30 cellular contexts compared by ENCODE assay signal in the genomic region with DNA sequence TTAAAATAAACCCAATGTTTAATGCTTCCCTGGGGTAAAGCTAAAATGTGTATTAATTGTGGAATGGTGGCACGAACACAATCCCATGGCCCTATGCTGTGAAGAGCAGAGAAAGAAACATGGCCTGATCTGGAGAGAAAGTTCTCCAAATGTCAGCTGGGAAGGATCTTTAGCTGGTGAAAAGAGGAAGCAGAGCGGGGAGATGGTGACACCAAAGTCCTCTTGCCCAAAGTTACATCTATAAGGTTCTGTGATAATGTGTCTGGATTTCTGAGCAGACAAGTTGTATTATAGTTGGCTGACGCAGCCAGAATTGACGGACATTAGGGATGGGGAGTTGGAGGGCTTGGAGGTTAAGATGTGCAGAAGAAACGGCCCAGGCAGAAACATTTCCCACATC.
"Had no signal": no experiment of that assay in that cellular context is flagged by ENCODE, and none has a peak within 500 bp of the region (broad histone marks: within the 10 kb centered on the region; RNA-seq: fewer than 3 reads in every experiment).

No MANE protein-coding gene starts in this region.

- H3K79me2 ChIP-seq: hepatocyte had no signal

- H3K4me3 Mint-ChIP-seq: activated naive CD8-positive, alpha-beta T cell; natural killer cell treated with Interleukin-12 subunit alpha and Interleukin-12 subunit beta and Interleukin-15 and Interleukin-18, amount 100 ng/mL, for 72 hours; stimulated activated naive B cell treated with anti-CD40 and anti-IgM and Interleukin-4, amounts not matched to agents 10 μg/mL and 1 μg/mL and 100 μg/mL, for 72 hours had no signal

- H2AFZ ChIP-seq: hepatocyte had no signal

- H3K27me3 Mint-ChIP-seq: activated naive CD8-positive, alpha-beta T cell; natural killer cell treated with Interleukin-12 subunit alpha and Interleukin-12 subunit beta and Interleukin-15 and Interleukin-18, amount 100 ng/mL, for 72 hours; stimulated activated naive B cell treated with anti-CD40 and anti-IgM and Interleukin-4, amounts not matched to agents 10 μg/mL and 1 μg/mL and 100 μg/mL, for 72 hours had no signal

- H3K36me3 ChIP-seq: cardiac muscle cell, colonic mucosa, gastroesophageal sphincter, stomach, thyroid gland, upper lobe of left lung, WERI-Rb-1 had no signal

- H3K4me1 ChIP-seq: body of pancreas, colonic mucosa, thyroid gland, upper lobe of left lung had no signal

- H3K9me3 ChIP-seq: body of pancreas, colonic mucosa, gastroesophageal sphincter, mucosa of descending colon, stomach, thyroid gland, upper lobe of left lung had no signal

- ATAC-seq: activated CD4-positive, CD25-positive, alpha-beta regulatory T cell treated with anti-CD3 and anti-CD28 coated beads, Interleukin-2, amount 50 U/mL, for 24 hours; body of pancreas; gastroesophageal sphincter; left ventricle myocardium superior; mucosa of descending colon; natural killer cell treated with Interleukin-12 subunit alpha and Interleukin-12 subunit beta and Interleukin-15 and Interleukin-18, amount 100 ng/mL, for 72 hours; right cardiac atrium; stimulated activated naive B cell treated with anti-CD40 and anti-IgM and Interleukin-4, amounts not matched to agents 10 μg/mL and 1 μg/mL and 100 μg/mL, for 72 hours had no signal

- H3K27me3 ChIP-seq: body of pancreas, cardiac muscle cell, colonic mucosa, gastroesophageal sphincter, hepatocyte, stomach, thyroid gland, upper lobe of left lung had no signal

- H3K9me3 Mint-ChIP-seq: natural killer cell treated with Interleukin-12 subunit alpha and Interleukin-12 subunit beta and Interleukin-15 and Interleukin-18, amount 100 ng/mL, for 72 hours; stimulated activated naive B cell treated with anti-CD40 and anti-IgM and Interleukin-4, amounts not matched to agents 10 μg/mL and 1 μg/mL and 100 μg/mL, for 72 hours had no signal

- H3K4me2 ChIP-seq: hepatocyte had no signal

- H3K36me3 Mint-ChIP-seq: activated naive CD8-positive, alpha-beta T cell; natural killer cell treated with Interleukin-12 subunit alpha and Interleukin-12 subunit beta and Interleukin-15 and Interleukin-18, amount 100 ng/mL, for 72 hours; stimulated activated naive B cell treated with anti-CD40 and anti-IgM and Interleukin-4, amounts not matched to agents 10 μg/mL and 1 μg/mL and 100 μg/mL, for 72 hours had no signal

- DNase-seq: activated CD4-positive, alpha-beta T cell treated with anti-CD3 and anti-CD28 coated beads for 48 hours; activated CD4-positive, alpha-beta T cell treated with anti-CD3 and anti-CD28 coated beads, Interleukin-2, amount 50 U/mL, for 48 hours; activated CD8-positive, alpha-beta memory T cell treated with anti-CD3 and anti-CD28 coated beads for 24 hours; activated effector memory CD4-positive, alpha-beta T cell treated with Interleukin-2 at 50 U/mL for 16 hours; activated naive CD4-positive, alpha-beta T cell treated with Interleukin-2 at 50 U/mL for 16 hours; anterior cingulate cortex; body of pancreas; cerebellar nuclear complex; colonic mucosa; effector CD8-positive, alpha-beta T cell; erythroblast; islet precursor cell; left ventricle myocardium superior; mucosa of descending colon; posterior cingulate gyrus; right cardiac atrium; stimulated activated CD4-positive, alpha-beta T cell treated with anti-CD3 and anti-CD28 coated beads, Interleukin-15, amount 100 ng/mL, for 24 hours; stimulated activated CD4-positive, alpha-beta T cell treated with anti-CD3 and anti-CD28 coated beads, Interleukin-2, amount 100 ng/mL, for 24 hours; stimulated activated naive B cell treated with anti-CD40 and anti-IgM and Interleukin-4, amounts not matched to agents 10 μg/mL and 1 μg/mL and 100 μg/mL, for 72 hours; stomach; T-helper 9 cell; thyroid gland; upper lobe of left lung; WERI-Rb-1 had no signal

- H3K27ac Mint-ChIP-seq: activated naive CD8-positive, alpha-beta T cell; stimulated activated naive B cell treated with anti-CD40 and anti-IgM and Interleukin-4, amounts not matched to agents 10 μg/mL and 1 μg/mL and 100 μg/mL, for 72 hours had no signal

- H3K4me3 ChIP-seq: body of pancreas, cardiac muscle cell, colonic mucosa, gastroesophageal sphincter, hepatocyte, mucosa of descending colon, stomach, thyroid gland, upper lobe of left lung had no signal

- H3K27ac ChIP-seq: body of pancreas, cardiac muscle cell, colonic mucosa, gastroesophageal sphincter, hepatocyte, stomach, thyroid gland, upper lobe of left lung, WERI-Rb-1 had no signal
